Comparison of ENCODE assay signal across 1 cellular context in the genomic region with DNA sequence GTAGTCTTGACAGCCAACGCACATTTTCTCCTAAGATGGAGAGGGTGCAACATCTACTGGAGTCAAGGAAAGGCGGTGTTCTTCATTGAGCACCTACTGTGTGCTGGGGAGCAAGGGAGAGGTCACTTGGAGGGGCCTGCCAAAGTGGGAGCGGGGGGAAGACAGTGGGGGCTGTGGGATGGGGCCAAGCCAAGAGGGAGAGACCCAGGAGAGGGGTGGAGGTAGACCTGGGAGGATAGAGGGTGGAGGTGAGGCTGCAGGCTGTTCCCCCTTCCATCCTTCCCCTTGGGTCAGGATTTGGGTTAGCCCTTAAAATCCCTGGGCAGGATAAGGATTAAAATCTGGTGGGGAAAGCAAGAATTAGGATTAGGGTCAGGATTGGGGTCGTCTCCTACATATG.
TF ChIP-seq lines count a peak whose summit lies in the region.

No MANE protein-coding gene starts in this region.

TF ChIP-seq in SK-N-SH treated with all-trans-retinoic acid at 6 μM for 48 hours, 23 proteins besides CTCF, POLR2A, EP300 and RAD21 (continued from another document):
- TF ChIP-seq, protein P1, sequence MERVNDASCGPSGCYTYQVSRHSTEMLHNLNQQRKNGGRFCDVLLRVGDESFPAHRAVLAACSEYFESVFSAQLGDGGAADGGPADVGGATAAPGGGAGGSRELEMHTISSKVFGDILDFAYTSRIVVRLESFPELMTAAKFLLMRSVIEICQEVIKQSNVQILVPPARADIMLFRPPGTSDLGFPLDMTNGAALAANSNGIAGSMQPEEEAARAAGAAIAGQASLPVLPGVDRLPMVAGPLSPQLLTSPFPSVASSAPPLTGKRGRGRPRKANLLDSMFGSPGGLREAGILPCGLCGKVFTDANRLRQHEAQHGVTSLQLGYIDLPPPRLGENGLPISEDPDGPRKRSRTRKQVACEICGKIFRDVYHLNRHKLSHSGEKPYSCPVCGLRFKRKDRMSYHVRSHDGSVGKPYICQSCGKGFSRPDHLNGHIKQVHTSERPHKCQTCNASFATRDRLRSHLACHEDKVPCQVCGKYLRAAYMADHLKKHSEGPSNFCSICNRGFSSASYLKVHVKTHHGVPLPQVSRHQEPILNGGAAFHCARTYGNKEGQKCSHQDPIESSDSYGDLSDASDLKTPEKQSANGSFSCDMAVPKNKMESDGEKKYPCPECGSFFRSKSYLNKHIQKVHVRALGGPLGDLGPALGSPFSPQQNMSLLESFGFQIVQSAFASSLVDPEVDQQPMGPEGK (CRISPR knock-in tag; IDR thresholded peaks at IDR 0.05; ENCODE audit: borderline replicate concordance), result no peak
- TF ChIP-seq ARNTL (CRISPR knock-in tag; IDR thresholded peaks at IDR 0.05; ENCODE audit: borderline replicate concordance, low read depth), result no peak
- TF ChIP-seq, protein P2, sequence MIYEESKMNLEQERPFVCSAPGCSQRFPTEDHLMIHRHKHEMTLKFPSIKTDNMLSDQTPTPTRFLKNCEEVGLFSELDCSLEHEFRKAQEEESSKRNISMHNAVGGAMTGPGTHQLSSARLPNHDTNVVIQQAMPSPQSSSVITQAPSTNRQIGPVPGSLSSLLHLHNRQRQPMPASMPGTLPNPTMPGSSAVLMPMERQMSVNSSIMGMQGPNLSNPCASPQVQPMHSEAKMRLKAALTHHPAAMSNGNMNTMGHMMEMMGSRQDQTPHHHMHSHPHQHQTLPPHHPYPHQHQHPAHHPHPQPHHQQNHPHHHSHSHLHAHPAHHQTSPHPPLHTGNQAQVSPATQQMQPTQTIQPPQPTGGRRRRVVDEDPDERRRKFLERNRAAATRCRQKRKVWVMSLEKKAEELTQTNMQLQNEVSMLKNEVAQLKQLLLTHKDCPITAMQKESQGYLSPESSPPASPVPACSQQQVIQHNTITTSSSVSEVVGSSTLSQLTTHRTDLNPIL (CRISPR knock-in tag; IDR thresholded peaks at IDR 0.05; ENCODE audit: low read depth), result no peak
- TF ChIP-seq ISL1 (CRISPR knock-in tag; IDR thresholded peaks at IDR 0.05), result no peak
- TF ChIP-seq, protein P3, sequence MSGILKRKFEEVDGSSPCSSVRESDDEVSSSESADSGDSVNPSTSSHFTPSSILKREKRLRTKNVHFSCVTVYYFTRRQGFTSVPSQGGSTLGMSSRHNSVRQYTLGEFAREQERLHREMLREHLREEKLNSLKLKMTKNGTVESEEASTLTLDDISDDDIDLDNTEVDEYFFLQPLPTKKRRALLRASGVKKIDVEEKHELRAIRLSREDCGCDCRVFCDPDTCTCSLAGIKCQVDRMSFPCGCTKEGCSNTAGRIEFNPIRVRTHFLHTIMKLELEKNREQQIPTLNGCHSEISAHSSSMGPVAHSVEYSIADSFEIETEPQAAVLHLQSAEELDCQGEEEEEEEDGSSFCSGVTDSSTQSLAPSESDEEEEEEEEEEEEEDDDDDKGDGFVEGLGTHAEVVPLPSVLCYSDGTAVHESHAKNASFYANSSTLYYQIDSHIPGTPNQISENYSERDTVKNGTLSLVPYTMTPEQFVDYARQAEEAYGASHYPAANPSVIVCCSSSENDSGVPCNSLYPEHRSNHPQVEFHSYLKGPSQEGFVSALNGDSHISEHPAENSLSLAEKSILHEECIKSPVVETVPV (CRISPR knock-in tag; IDR thresholded peaks at IDR 0.05), result no peak
- no peak for TF ChIP-seq RARB (CRISPR knock-in tag; IDR thresholded peaks at IDR 0.05)
- TF ChIP-seq ESRRG (CRISPR knock-in tag; IDR thresholded peaks at IDR 0.05), result no peak
TF ChIP-seq in SK-N-SH treated with all-trans-retinoic acid at 6 μM for 48 hours: peak in this region for 0.
